14 cellular contexts compared by ENCODE assay signal in genomic region chr15:44598892-44599291, GRCh38.
A peak's percentile ranks its signal among the peaks of the same experiment; 100 is the strongest.
DNase-seq lines count a peak whose midpoint lies in the region; ATAC-seq and TF ChIP-seq lines count a peak whose summit lies in the region.
"Had no signal": no experiment of that assay in that cellular context is flagged by ENCODE, and none has a peak within 500 bp of the region (broad histone marks: within the 10 kb centered on the region; RNA-seq: fewer than 3 reads in every experiment).

No MANE protein-coding gene starts in this region.

- H3K4me3 Mint-ChIP-seq in CD4-positive, alpha-beta T cell, result no peak overlapping the region
- H3K4me3 Mint-ChIP-seq in natural killer cell, result no peak overlapping the region
- H3K4me3 Mint-ChIP-seq: T-helper 2 cell treated with Interferon-gamma antibody and Interleukin-4, amounts not matched to agents 5 μg/mL and 100 μg/mL, for 36 hours had no signal

- ATAC-seq in CD4-positive, alpha-beta T cell (ENCODE audit: poor library complexity), result no peak
- no peak for ATAC-seq in natural killer cell
- ATAC-seq in HG03378 (IDR thresholded peaks at IDR 0.05; ENCODE audit: unreplicated experiment), result no peak
- ATAC-seq in GM21447 (IDR thresholded peaks at IDR 0.05; ENCODE audit: unreplicated experiment), result no peak
- ATAC-seq: body of pancreas had no signal

- POLR2A ChIA-PET in CD4-positive, alpha-beta T cell (lab: Charles Lee), result interaction anchor here (2.5 to 3.3 kb wide), 3 partner anchors 64 to 127 kb away, joined by 5 to 17 read pairs (median 9); partner anchors contain the start of genes B2M, PATL2 and SPG11

- H3K27me3 ChIP-seq in CD4-positive, alpha-beta T cell (ENCODE audit: control insufficient read depth, insufficient read depth, low read length), result no peaks in the 10 kb centered on the region
- H3K27me3 ChIP-seq: body of pancreas, MG63 had no signal

- no peaks in the 10 kb centered on the region for H3K9me3 ChIP-seq in CD4-positive, alpha-beta T cell (ENCODE audit: control insufficient read depth, low read length)
- H3K9me3 ChIP-seq: body of pancreas, MG63 had no signal

- intact Hi-C loops in CD4-positive, alpha-beta T cell (cut with DNase I, micrococcal nuclease), result loop anchor here in 1 of 2 experiments (10.0 kb wide), 1 partner anchor 66 kb away; the partner anchor contains the start of gene SPG11
- intact Hi-C loops in natural killer cell (cut with micrococcal nuclease), result no loop called here

- CTCF ChIA-PET in CD4-positive, alpha-beta T cell (lab: Charles Lee), result interaction anchor here (0.5 to 1.5 kb wide), 2 partner anchors 255 to 392 kb away, joined by 4 to 6 read pairs; no protein-coding TSS in a partner anchor

- no peaks in the 10 kb centered on the region for H3K9me3 Mint-ChIP-seq in CD4-positive, alpha-beta T cell
- H3K9me3 Mint-ChIP-seq in natural killer cell, result no peaks in the 10 kb centered on the region
- H3K9me3 Mint-ChIP-seq: T-helper 2 cell treated with Interferon-gamma antibody and Interleukin-4, amounts not matched to agents 5 μg/mL and 100 μg/mL, for 36 hours had no signal

- peak overlapping the region; percentile 80 for H3K27ac Mint-ChIP-seq in CD4-positive, alpha-beta T cell
- peak overlapping the region; percentile 22 to 54 for H3K27ac Mint-ChIP-seq in natural killer cell

- peak overlapping the region; percentile 21 for H3K27ac ChIP-seq in CD4-positive, alpha-beta T cell (ENCODE audit: low read depth, low read length)

- H3K36me3 Mint-ChIP-seq in CD4-positive, alpha-beta T cell (ENCODE audit: low read depth), result peaks cover 64% of the 10 kb centered on the region
- peaks cover 27% of the 10 kb centered on the region for H3K36me3 Mint-ChIP-seq in natural killer cell

- no peak for TF ChIP-seq CTCF in CD4-positive, alpha-beta T cell (IDR thresholded peaks at IDR 0.05)
- TF ChIP-seq CTCF in natural killer cell (IDR thresholded peaks at IDR 0.05), result no peak

- H3K4me1 Mint-ChIP-seq in CD4-positive, alpha-beta T cell (ENCODE audit: low read depth), result peaks cover 14% of the 10 kb centered on the region
- H3K4me1 Mint-ChIP-seq in natural killer cell, result no peaks in the 10 kb centered on the region

- no peaks in the 10 kb centered on the region for H3K27me3 Mint-ChIP-seq in CD4-positive, alpha-beta T cell
- no peaks in the 10 kb centered on the region for H3K27me3 Mint-ChIP-seq in natural killer cell (ENCODE audit: low read depth in 2 of 2)

- DNase-seq in CD4-positive, alpha-beta T cell, result no peak
- DNase-seq in M059J (ENCODE audit: low read depth), result peak; percentile 28
- peak; percentile 45 for DNase-seq in astrocyte of the hippocampus (ENCODE audit: low read depth, low spot score)
- no peak for DNase-seq in natural killer cell
- DNase-seq in activated effector memory CD4-positive, alpha-beta T cell treated with Interleukin-2 at 50 U/mL for 16 hours, result no peak
- DNase-seq in stimulated activated naive CD4-positive, alpha-beta T cell treated with Interleukin-2 at 50 U/mL for 16 hours (lab: John Stamatoyannopoulos, UW), result no peak
- DNase-seq: body of pancreas; DMS 273 treated with DMSO at 0.1 percent for 48 hours; MG63; NCI-H446; stimulated activated CD4-positive, alpha-beta T cell treated with anti-CD3 and anti-CD28 coated beads, Interleukin-4, amount 100 ng/mL, for 24 hours had no signal

Comparison
In these comparisons a context has a peak if more than half of its experiments do, and no peak if none do; other contexts are left out.
1. DNase-seq: peak in M059J (single experiment) and astrocyte of the hippocampus (single experiment); none in CD4-positive, alpha-beta T cell (0 of 10), natural killer cell (single experiment), activated effector memory CD4-positive, alpha-beta T cell treated with Interleukin-2 at 50 U/mL for 16 hours (single experiment) and stimulated activated naive CD4-positive, alpha-beta T cell treated with Interleukin-2 at 50 U/mL for 16 hours (single experiment).